In the genomic region with DNA sequence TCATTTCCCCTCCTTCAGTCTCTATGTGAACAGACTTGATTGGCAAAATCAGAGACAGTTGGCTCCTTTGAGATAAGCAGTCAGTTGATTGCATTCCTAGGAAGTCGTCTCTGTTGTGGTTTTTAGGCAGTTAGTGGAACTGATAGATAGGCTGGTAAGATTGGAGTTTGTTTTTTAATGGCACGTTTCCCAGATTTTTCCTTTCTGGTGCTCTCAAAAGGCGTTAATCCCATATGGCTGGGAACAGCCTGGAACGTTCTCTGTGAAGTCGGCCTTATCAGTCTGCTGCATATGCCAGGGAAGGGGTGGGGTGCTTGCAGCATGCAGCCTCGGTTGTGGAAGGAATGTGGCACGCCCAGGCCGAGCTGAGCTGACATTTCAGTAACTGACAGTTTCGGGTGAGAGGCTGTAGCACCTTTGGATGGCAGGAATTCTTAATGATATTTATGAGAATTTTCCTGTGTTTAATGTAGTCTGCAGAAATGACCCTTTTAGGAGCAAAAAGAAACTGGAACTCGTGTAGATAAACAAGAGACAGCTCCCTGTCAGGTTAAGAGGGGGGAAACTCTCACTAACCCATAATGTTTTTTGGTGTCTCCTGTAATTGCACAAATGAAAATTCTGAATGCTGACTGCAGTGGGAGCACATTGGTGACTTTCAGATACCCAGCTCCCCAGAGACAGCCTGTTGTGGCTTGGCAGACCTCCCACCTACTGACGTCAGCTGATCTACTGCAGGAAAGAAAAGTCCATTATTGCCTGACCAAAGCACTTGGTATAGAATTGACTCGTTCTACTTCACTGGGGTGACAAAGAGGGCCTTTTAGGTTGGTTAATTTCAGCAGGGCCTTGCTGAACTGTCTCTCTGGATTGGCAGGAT, we compare ENCODE assay signal across 8 cellular contexts. TPM values are rescaled to one million over a fixed set of nuclear protein-coding genes. Genes with fewer than 3 reads are reported as not detected.
DNase-seq lines count a peak whose midpoint lies in the region; ATAC-seq and TF ChIP-seq lines count a peak whose summit lies in the region.

No MANE protein-coding gene starts in this region.

- H3K9ac ChIP-seq in endocrine pancreas (ENCODE audit: control insufficient read depth, insufficient read depth, low read length) = peak overlapping the region; percentile 4

- H3K9me3 Mint-ChIP-seq in activated CD8-positive, alpha-beta T cell treated with anti-CD3 and anti-CD28 coated beads for 36 hours = no peaks in the 10 kb centered on the region

- H3K4me1 Mint-ChIP-seq in activated CD8-positive, alpha-beta T cell treated with anti-CD3 and anti-CD28 coated beads for 36 hours (ENCODE audit: low read depth) = peaks cover 33% of the 10 kb centered on the region

- intact Hi-C loops in activated CD8-positive, alpha-beta T cell treated with anti-CD3 and anti-CD28 coated beads for 36 hours (cut with micrococcal nuclease) = no loop called here

- H3K36me3 ChIP-seq in endocrine pancreas (ENCODE audit: control insufficient read depth, insufficient read depth, low read length) = no peaks in the 10 kb centered on the region

- H3K27me3 Mint-ChIP-seq in activated CD8-positive, alpha-beta T cell treated with anti-CD3 and anti-CD28 coated beads for 36 hours = no peaks in the 10 kb centered on the region

- no peaks in the 10 kb centered on the region for H3K9me3 ChIP-seq in endocrine pancreas (ENCODE audit: control insufficient read depth, low read length)

- POLR2A ChIA-PET in activated CD8-positive, alpha-beta T cell treated with anti-CD3 and anti-CD28 coated beads for 36 hours (lab: Charles Lee) = interaction anchor here (0.8 to 2.3 kb wide), 5 partner anchors 8 to 166 kb away, joined by 3 to 9 read pairs (median 4); partner anchors contain the start of gene ZDHHC12

- peak overlapping the region; percentile 88 for H3K27ac Mint-ChIP-seq in activated CD8-positive, alpha-beta T cell treated with anti-CD3 and anti-CD28 coated beads for 36 hours

- TF ChIP-seq CTCF in activated CD8-positive, alpha-beta T cell treated with anti-CD3 and anti-CD28 coated beads for 36 hours (IDR thresholded peaks at IDR 0.05) = no peak

- peaks cover 5% of the 10 kb centered on the region for H3K36me3 Mint-ChIP-seq in activated CD8-positive, alpha-beta T cell treated with anti-CD3 and anti-CD28 coated beads for 36 hours (ENCODE audit: low read depth)

- no peaks in the 10 kb centered on the region for H3K27me3 ChIP-seq in endocrine pancreas (ENCODE audit: control insufficient read depth, insufficient read depth, low read length)

- CTCF ChIA-PET in activated CD8-positive, alpha-beta T cell treated with anti-CD3 and anti-CD28 coated beads for 36 hours (lab: Charles Lee) = interaction anchor here (0.9 kb wide), 1 partner anchor 11 kb away, joined by 3 read pairs; no protein-coding TSS in a partner anchor

- peak; percentile 88 for ATAC-seq in HG02759 (IDR thresholded peaks at IDR 0.05; ENCODE audit: unreplicated experiment)
- ATAC-seq in activated CD8-positive, alpha-beta T cell treated with anti-CD3 and anti-CD28 coated beads for 36 hours = peak; percentile 87
- ATAC-seq in stimulated activated naive CD8-positive, alpha-beta T cell treated with anti-CD3 and anti-CD28 coated beads, Interleukin-15, Interleukin-2, amounts not matched to agents 100 U/mL and 50 U/mL, for 24 hours = peak; percentile 94
- ATAC-seq in GM18873 (IDR thresholded peaks at IDR 0.05; ENCODE audit: low FRiP score, unreplicated experiment) = no peak

- H3K4me3 Mint-ChIP-seq in activated CD8-positive, alpha-beta T cell treated with anti-CD3 and anti-CD28 coated beads for 36 hours = peak overlapping the region; percentile 50

- DNase-seq in NCI-H2029 treated with DMSO at 0.1 percent for 48 hours (lab: John Stamatoyannopoulos, UW) (peak; percentile 85), midbrain (lab: John Stamatoyannopoulos, UW) (peak; percentile 88)
- peak; percentile 94 for DNase-seq in activated CD8-positive, alpha-beta T cell treated with anti-CD3 and anti-CD28 coated beads for 36 hours
- DNase-seq in stimulated activated naive CD8-positive, alpha-beta T cell treated with anti-CD3 and anti-CD28 coated beads, Interleukin-15, Interleukin-2, amounts not matched to agents 100 U/mL and 50 U/mL, for 24 hours = peak; percentile 78

- H3K4me1 ChIP-seq in endocrine pancreas (ENCODE audit: control insufficient read depth, insufficient read depth, low read length) = peaks cover 34% of the 10 kb centered on the region

- H3K4me3 ChIP-seq in GM08714 (ENCODE audit: low read length) (peak overlapping the region; percentile 18; the same call in 1 of the 2 replicates), endocrine pancreas (ENCODE audit: control insufficient read depth, insufficient read depth, low read length) (peak overlapping the region; percentile 35)

RNA-seq across cellular contexts. Expression of gene SPTAN1, which starts 6.3 kb away (rescaled TPM):
- total RNA-seq in activated CD8-positive, alpha-beta T cell treated with anti-CD3 and anti-CD28 coated beads for 36 hours = 100 to 1,000 TPM; 178 to 183 TPM

RNA-seq across cellular contexts. Expression of gene GLE1, which starts 54.2 kb away (rescaled TPM):
- 10 to 100 TPM; 46.8 to 48.2 TPM for total RNA-seq in activated CD8-positive, alpha-beta T cell treated with anti-CD3 and anti-CD28 coated beads for 36 hours
